8 cellular contexts compared by ENCODE assay signal in genomic region chr3:45659661-45660566, GRCh38. TPM values are rescaled to one million over a fixed set of nuclear protein-coding genes. Genes with fewer than 3 reads are reported as not detected.
DNase-seq lines count a peak whose midpoint lies in the region; ATAC-seq and TF ChIP-seq lines count a peak whose summit lies in the region.

No MANE protein-coding gene starts in this region.

- H3K36me3 Mint-ChIP-seq in activated naive CD8-positive, alpha-beta T cell treated with anti-CD3 and anti-CD28 coated beads, Interleukin-2, amount 50 U/mL, for 24 hours (ENCODE audit: low read depth), result no peaks in the 10 kb centered on the region

- no peaks in the 10 kb centered on the region for H4K20me1 ChIP-seq in OCI-LY1 (ENCODE audit: insufficient read depth, low read length)

- H3K27ac ChIP-seq in OCI-LY1 (ENCODE audit: low read depth, low read length, poor library complexity, severe bottlenecking) (no peak overlapping the region), cardiac muscle cell (no peak overlapping the region), prostate gland (peak overlapping the region; percentile 28 to 51)

- H3F3A ChIP-seq in OCI-LY1 (ENCODE audit: insufficient read depth, low read length), result no peaks in the 10 kb centered on the region

- intact Hi-C loops in prostate gland (cut with DNase I), result loop anchor here (2.0 to 10.0 kb wide), 3 partner anchors 149 to 623 kb away; partner anchors contain the start of gene TMEM158

- no peak for TF ChIP-seq POLR2A in prostate gland (IDR thresholded peaks at IDR 0.05)

- no peaks in the 10 kb centered on the region for H3K9me2 ChIP-seq in OCI-LY1 (ENCODE audit: low read depth, low read length)

- H3K4me1 ChIP-seq in OCI-LY1 (ENCODE audit: insufficient read depth, low read length, severe bottlenecking) (peaks cover 12% of the 10 kb centered on the region), cardiac muscle cell (ENCODE audit: low read depth) (no peaks in the 10 kb centered on the region), prostate gland (replicated peaks) (peaks cover 6% of the 10 kb centered on the region)

- H3K79me2 ChIP-seq in OCI-LY1 (ENCODE audit: insufficient read depth, low read length), result no peaks in the 10 kb centered on the region

- H3K4me2 ChIP-seq in OCI-LY1 (ENCODE audit: low read length), result no peak overlapping the region

- peak; percentile 73 for DNase-seq in AG08395 (ENCODE audit: low spot score)
- DNase-seq in activated naive CD8-positive, alpha-beta T cell treated with anti-CD3 and anti-CD28 coated beads, Interleukin-2, amount 50 U/mL, for 24 hours, result peak; percentile 53
- DNase-seq in cardiac muscle cell (ENCODE audit: low read depth in 1 of 2, low spot score in 1 of 2), result peak; percentile 64 to 80
- peak; percentile 67 for DNase-seq in prostate gland (ENCODE audit: low spot score)
- no peak for DNase-seq in SKM-1 treated with dmso at 0.1 percent for 144 hours (lab: John Stamatoyannopoulos, UW; ENCODE audit: unreplicated experiment)

- no peaks in the 10 kb centered on the region for H3K36me3 ChIP-seq in OCI-LY1 (ENCODE audit: insufficient read depth, low read length)
- H3K36me3 ChIP-seq in cardiac muscle cell, result no peaks in the 10 kb centered on the region
- H3K36me3 ChIP-seq in prostate gland, result no peaks in the 10 kb centered on the region

- no peaks in the 10 kb centered on the region for H3K27me3 Mint-ChIP-seq in activated naive CD8-positive, alpha-beta T cell treated with anti-CD3 and anti-CD28 coated beads, Interleukin-2, amount 50 U/mL, for 24 hours

- no peaks in the 10 kb centered on the region for H3K27me3 ChIP-seq in OCI-LY1 (ENCODE audit: insufficient read depth, low read length)
- no peaks in the 10 kb centered on the region for H3K27me3 ChIP-seq in cardiac muscle cell
- H3K27me3 ChIP-seq in prostate gland (replicated peaks; ENCODE audit: insufficient read depth), result no peaks in the 10 kb centered on the region

- H3K4me3 Mint-ChIP-seq in activated naive CD8-positive, alpha-beta T cell treated with anti-CD3 and anti-CD28 coated beads, Interleukin-2, amount 50 U/mL, for 24 hours, result no peak overlapping the region

- H3K9me3 ChIP-seq in OCI-LY1 (ENCODE audit: low read length) (no peaks in the 10 kb centered on the region), cardiac muscle cell (ENCODE audit: low read depth) (no peaks in the 10 kb centered on the region), prostate gland (no peaks in the 10 kb centered on the region)

- TF ChIP-seq CTCF in GM12873 (IDR thresholded peaks at IDR 0.05; ENCODE audit: insufficient read depth, low read depth, low read length, missing control alignments), result peak; percentile 93
- peak; percentile 97 for TF ChIP-seq CTCF in OCI-LY1 (IDR thresholded peaks at IDR 0.05; ENCODE audit: low read length)
- peak; percentile 99 for TF ChIP-seq CTCF in cardiac muscle cell (IDR thresholded peaks at IDR 0.05; ENCODE audit: low read depth, low read length)
- TF ChIP-seq CTCF in prostate gland (IDR thresholded peaks at IDR 0.05), result peak; percentile 68 to 85 (median 78)

- no peaks in the 10 kb centered on the region for H3K9me3 Mint-ChIP-seq in activated naive CD8-positive, alpha-beta T cell treated with anti-CD3 and anti-CD28 coated beads, Interleukin-2, amount 50 U/mL, for 24 hours

- H3K4me1 Mint-ChIP-seq in activated naive CD8-positive, alpha-beta T cell treated with anti-CD3 and anti-CD28 coated beads, Interleukin-2, amount 50 U/mL, for 24 hours, result peaks cover 24% of the 10 kb centered on the region

- 61% methylated on average over 19 of the region's 19 CpGs for WGBS in prostate gland

- no peak for ATAC-seq in activated naive CD8-positive, alpha-beta T cell treated with anti-CD3 and anti-CD28 coated beads, Interleukin-2, amount 50 U/mL, for 24 hours
- ATAC-seq in HG03565 (IDR thresholded peaks at IDR 0.05; ENCODE audit: unreplicated experiment), result no peak

- no peak overlapping the region for H3K27ac Mint-ChIP-seq in activated naive CD8-positive, alpha-beta T cell treated with anti-CD3 and anti-CD28 coated beads, Interleukin-2, amount 50 U/mL, for 24 hours

- H3K4me3 ChIP-seq in OCI-LY1 (ENCODE audit: low read depth, low read length, poor library complexity, severe bottlenecking), result no peak overlapping the region
- H3K4me3 ChIP-seq in cardiac muscle cell, result no peak overlapping the region
- H3K4me3 ChIP-seq in prostate gland, result no peak overlapping the region

- no peak overlapping the region for H3K9ac ChIP-seq in OCI-LY1 (ENCODE audit: low read length)

- H2AFZ ChIP-seq in OCI-LY1 (ENCODE audit: low read length), result no peak overlapping the region

RNA-seq across cellular contexts. Expression of gene SACM1L, which starts 29.3 kb away (rescaled TPM):
- 15.7 and 37.5 TPM in 2 replicates for total RNA-seq in cardiac muscle cell
- 32.8 and 37.4 TPM in 2 replicates for polyA plus RNA-seq in cardiac muscle cell
- total RNA-seq in prostate gland, result 10 to 100 TPM; 56.6 to 62.8 TPM

Comparison
In these comparisons a context has a peak if more than half of its experiments do, and no peak if none do; other contexts are left out.
1. H3K27ac ChIP-seq: peak in prostate gland (2 of 2); none in OCI-LY1 (single experiment) and cardiac muscle cell (single experiment).
2. Peak in every context shown above with its lines, with median percentiles within 50 percentile points of each other: CTCF ChIP-seq.